9 cellular contexts compared by ENCODE assay signal in the genomic region with DNA sequence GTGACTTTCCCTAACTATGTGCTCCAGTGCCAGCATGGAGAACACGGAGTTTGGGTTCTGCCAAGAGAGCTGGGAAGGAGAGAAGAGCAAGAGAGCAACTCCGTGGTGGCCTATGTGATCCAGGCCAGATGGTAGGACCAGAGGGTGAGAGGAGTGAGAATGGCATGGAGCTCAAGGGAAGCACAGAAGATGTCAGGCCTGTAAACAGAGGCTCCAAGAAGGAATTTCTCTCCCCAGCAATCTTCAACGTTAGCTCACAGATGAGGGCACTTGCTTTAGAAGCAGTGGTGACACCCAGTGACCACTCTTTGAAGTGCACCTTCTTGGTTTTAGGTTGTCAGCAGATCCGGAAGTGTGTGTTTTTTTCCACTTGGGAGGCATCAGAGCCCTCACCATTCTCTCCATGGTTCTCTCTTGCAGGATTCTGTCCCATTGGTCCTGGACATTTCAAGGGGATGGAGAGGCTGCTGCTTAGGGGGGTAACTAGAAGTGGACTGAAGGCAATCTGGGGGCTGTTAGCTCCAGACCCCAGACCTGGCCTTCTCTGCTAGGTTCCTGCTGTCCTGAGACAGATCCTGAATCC. TPM values are rescaled to one million over a fixed set of nuclear protein-coding genes. Genes with fewer than 3 reads are reported as not detected.
DNase-seq lines count a peak whose midpoint lies in the region; ATAC-seq and TF ChIP-seq lines count a peak whose summit lies in the region.
"Had no signal": no experiment of that assay in that cellular context is flagged by ENCODE, and none has a peak within 500 bp of the region (broad histone marks: within the 10 kb centered on the region; RNA-seq: fewer than 3 reads in every experiment).

No MANE protein-coding gene starts in this region.

- peak overlapping the region in 1 of 2 experiments; percentile 29 for H3K4ac ChIP-seq in mesenchymal stem cell (ENCODE audit: low read depth in 1 of 2, low read length in 2 of 2)

- peak overlapping the region; percentile 54 for H3K9ac ChIP-seq in mesenchymal stem cell (ENCODE audit: low read length)

- H2BK12ac ChIP-seq in mesenchymal stem cell (ENCODE audit: low read length in 2 of 2): peak overlapping the region; percentile 15 to 34

- H3K14ac ChIP-seq in mesenchymal stem cell (ENCODE audit: low read length in 2 of 2): no peak overlapping the region

- ATAC-seq in HG02588 (IDR thresholded peaks at IDR 0.05; ENCODE audit: unreplicated experiment) (peak; percentile 59), HG03095 (IDR thresholded peaks at IDR 0.05; ENCODE audit: unreplicated experiment) (no peak)

- peak; percentile 56 for DNase-seq in DMS53 treated with DMSO at 0.1 percent for 48 hours (lab: John Stamatoyannopoulos, UW; ENCODE audit: unreplicated experiment)
- peak; percentile 17 for DNase-seq in NCI-H510A (lab: John Stamatoyannopoulos, UW)
- peak; percentile 28 for DNase-seq in activated CD4-positive, alpha-beta T cell treated with anti-CD3 and anti-CD28 coated beads, Interleukin-2, amount 50 U/mL, for 1 hour
- DNase-seq in endothelial cell (ENCODE audit: low spot score): peak; percentile 81
- peak; percentile 86 for DNase-seq in mesenchymal stem cell
- peak; percentile 21 for DNase-seq in stimulated activated CD8-positive, alpha-beta memory T cell treated with anti-CD3 and anti-CD28 coated beads, Interleukin-7, amount 100 ng/mL, for 24 hours (ENCODE audit: low read depth)

- H2BK15ac ChIP-seq in mesenchymal stem cell (ENCODE audit: low read depth, poor library complexity, severe bottlenecking): no peak overlapping the region

- H3K27me3 Mint-ChIP-seq in endothelial cell (ENCODE audit: unreplicated experiment): peaks cover 4% of the 10 kb centered on the region

- H2BK5ac ChIP-seq in mesenchymal stem cell (ENCODE audit: low read depth, low read length, poor library complexity, severe bottlenecking): no peak overlapping the region

- H4K91ac ChIP-seq in mesenchymal stem cell (ENCODE audit: low read length): peak overlapping the region; percentile 24

- H3K4me3 Mint-ChIP-seq in endothelial cell (ENCODE audit: unreplicated experiment): no peak overlapping the region
- H3K4me3 Mint-ChIP-seq: activated naive CD4-positive, alpha-beta T cell treated with anti-CD3 and anti-CD28 coated beads, Interleukin-2, amount 50 U/mL, for 24 hours had no signal

- no peak overlapping the region for H3K27ac ChIP-seq in mesenchymal stem cell (ENCODE audit: low read length, poor library complexity, severe bottlenecking)

- H3K27ac Mint-ChIP-seq in endothelial cell (ENCODE audit: unreplicated experiment): peak overlapping the region; percentile 16
- H3K27ac Mint-ChIP-seq: activated naive CD4-positive, alpha-beta T cell treated with anti-CD3 and anti-CD28 coated beads, Interleukin-2, amount 50 U/mL, for 24 hours had no signal

- no peak overlapping the region for H3K4me2 ChIP-seq in mesenchymal stem cell (ENCODE audit: low read length, poor library complexity, severe bottlenecking)

- H3K23ac ChIP-seq in mesenchymal stem cell (ENCODE audit: low read length in 2 of 2): no peak overlapping the region

- peak; percentile 73 for TF ChIP-seq CTCF in endothelial cell (IDR thresholded peaks at IDR 0.05; ENCODE audit: unreplicated experiment)

- peak overlapping the region; percentile 72 to 73 for H3K18ac ChIP-seq in mesenchymal stem cell (ENCODE audit: low read depth in 1 of 2, low read length in 2 of 2)

- H3K9me3 ChIP-seq in mesenchymal stem cell (ENCODE audit: control insufficient read depth, low read length): no peaks in the 10 kb centered on the region

- peaks cover 9% of the 10 kb centered on the region for H3K4me1 Mint-ChIP-seq in endothelial cell (ENCODE audit: unreplicated experiment)
- H3K4me1 Mint-ChIP-seq: activated naive CD4-positive, alpha-beta T cell treated with anti-CD3 and anti-CD28 coated beads, Interleukin-2, amount 50 U/mL, for 24 hours had no signal

- peak overlapping the region; percentile 64 for H2AFZ ChIP-seq in mesenchymal stem cell (ENCODE audit: low read depth, low read length)

- H2AK5ac ChIP-seq in mesenchymal stem cell (ENCODE audit: low read length, severe bottlenecking): no peak overlapping the region

- H3K9me3 Mint-ChIP-seq in endothelial cell (ENCODE audit: unreplicated experiment): no peaks in the 10 kb centered on the region
- H3K9me3 Mint-ChIP-seq: activated naive CD4-positive, alpha-beta T cell treated with anti-CD3 and anti-CD28 coated beads, Interleukin-2, amount 50 U/mL, for 24 hours had no signal

- H3K36me3 ChIP-seq in mesenchymal stem cell (ENCODE audit: control insufficient read depth in 1 of 2, insufficient read depth in 2 of 2, low read depth in 1 of 2, low read length in 2 of 2): no peaks in the 10 kb centered on the region

- H3K4me1 ChIP-seq in mesenchymal stem cell (ENCODE audit: control insufficient read depth, insufficient read depth, low read depth, low read length): peaks cover 1% of the 10 kb centered on the region

- WGBS in mesenchymal stem cell: 35% methylated on average over 4 of the region's 4 CpGs

- no peak overlapping the region for H3K4me3 ChIP-seq in mesenchymal stem cell (ENCODE audit: insufficient read depth in 1 of 2, low read depth in 1 of 2, low read length in 2 of 2)

- H3K36me3 Mint-ChIP-seq in endothelial cell (ENCODE audit: low read depth, unreplicated experiment): no peaks in the 10 kb centered on the region
- H3K36me3 Mint-ChIP-seq: activated naive CD4-positive, alpha-beta T cell treated with anti-CD3 and anti-CD28 coated beads, Interleukin-2, amount 50 U/mL, for 24 hours had no signal

- no peak overlapping the region for H2BK120ac ChIP-seq in mesenchymal stem cell (ENCODE audit: low read depth, low read length)

- no peaks in the 10 kb centered on the region for H3K79me1 ChIP-seq in mesenchymal stem cell (replicated peaks; ENCODE audit: low read length, poor library complexity, severe bottlenecking)

- peaks cover 0 to 3% of the 10 kb centered on the region in 2 experiments for H3K27me3 ChIP-seq in mesenchymal stem cell (ENCODE audit: control insufficient read depth in 1 of 2, insufficient read depth in 1 of 2, low read length in 2 of 2)

- H4K8ac ChIP-seq in mesenchymal stem cell (ENCODE audit: low read length): peak overlapping the region; percentile 90

RNA-seq across cellular contexts. Expression of gene TMEM98, which starts 18.1 kb away (rescaled TPM):
- total RNA-seq in endothelial cell (ENCODE audit: unreplicated experiment): 84.2 TPM
- 51.4 TPM for polyA plus RNA-seq in mesenchymal stem cell (2013, experiment 1 of 2)
- 53.0 TPM for polyA plus RNA-seq in mesenchymal stem cell (2013, experiment 2 of 2)

RNA-seq across cellular contexts. Expression of gene MYO1D, which starts 33.0 kb away (rescaled TPM):
- 26.4 TPM for total RNA-seq in endothelial cell (ENCODE audit: unreplicated experiment)
- polyA plus RNA-seq in mesenchymal stem cell (2013, experiment 1 of 2): 5.0 TPM
- 5.5 TPM for polyA plus RNA-seq in mesenchymal stem cell (2013, experiment 2 of 2)

Comparison
In these comparisons a context has a peak if more than half of its experiments do, and no peak if none do; other contexts are left out.
1. DNase-seq: peak in every context shown above with its lines; median percentile 86 in mesenchymal stem cell; 81 in endothelial cell; 56 in DMS53 treated with DMSO at 0.1 percent for 48 hours; 28 in activated CD4-positive, alpha-beta T cell treated with anti-CD3 and anti-CD28 coated beads, Interleukin-2, amount 50 U/mL, for 1 hour; 21 in stimulated activated CD8-positive, alpha-beta memory T cell treated with anti-CD3 and anti-CD28 coated beads, Interleukin-7, amount 100 ng/mL, for 24 hours; 17 in NCI-H510A.